ENCODE assay signal across 24 cellular contexts in the genomic region with DNA sequence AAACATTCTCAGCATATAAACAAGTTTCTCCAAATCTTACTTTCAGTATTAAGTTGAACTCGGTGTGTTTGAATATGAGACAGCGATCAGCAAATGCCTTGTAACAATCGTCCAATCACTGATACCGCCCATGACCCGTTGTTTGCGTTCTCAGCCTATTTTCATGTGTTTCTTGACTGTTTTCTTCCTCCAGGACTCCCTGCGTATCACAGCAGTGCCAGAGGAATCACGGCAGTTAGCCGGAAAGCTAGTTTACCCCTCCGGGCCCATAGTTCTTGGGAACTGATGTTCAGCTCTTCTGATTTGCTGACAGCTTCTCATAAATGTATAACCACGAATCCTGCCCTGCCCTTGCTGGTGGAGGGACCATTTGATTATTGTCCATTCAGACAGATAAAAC. TPM values are rescaled to one million over a fixed set of nuclear protein-coding genes. Genes with fewer than 3 reads are reported as not detected.
A peak's percentile ranks its signal among the peaks of the same experiment; 100 is the strongest.
DNase-seq lines count a peak whose midpoint lies in the region; ATAC-seq and TF ChIP-seq lines count a peak whose summit lies in the region.
"Had no signal": no experiment of that assay in that cellular context is flagged by ENCODE, and none has a peak within 500 bp of the region (broad histone marks: within the 10 kb centered on the region; RNA-seq: fewer than 3 reads in every experiment).

No MANE protein-coding gene starts in this region.

- H3K36me3 ChIP-seq in BLaER1 (no peaks in the 10 kb centered on the region), MG63 (no peaks in the 10 kb centered on the region), breast epithelium (no peaks in the 10 kb centered on the region), right atrium auricular region (no peaks in the 10 kb centered on the region)
- H3K36me3 ChIP-seq: BE2C, Peyer's patch had no signal

- no peak for ATAC-seq in GM18502 (IDR thresholded peaks at IDR 0.05; ENCODE audit: poor library complexity, unreplicated experiment)
- no peak for ATAC-seq in SK-N-SH treated with all-trans-retinoic acid at 6 μM for 48 hours
- ATAC-seq: HepG2 had no signal

- H3K27me3 ChIP-seq in BLaER1, result no peaks in the 10 kb centered on the region
- no peaks in the 10 kb centered on the region for H3K27me3 ChIP-seq in MG63
- H3K27me3 ChIP-seq in breast epithelium, result no peaks in the 10 kb centered on the region
- no peaks in the 10 kb centered on the region for H3K27me3 ChIP-seq in right atrium auricular region
- H3K27me3 ChIP-seq: BE2C, Peyer's patch had no signal

- peak overlapping the region; percentile 35 for H3K4me2 ChIP-seq in BLaER1

- H3K9me3 ChIP-seq in BLaER1 (peaks cover 15% of the 10 kb centered on the region), MG63 (no peaks in the 10 kb centered on the region), breast epithelium (no peaks in the 10 kb centered on the region), right atrium auricular region (no peaks in the 10 kb centered on the region)
- H3K9me3 ChIP-seq: BE2C, Peyer's patch had no signal

- H3K4me3 ChIP-seq in BLaER1 (no peak overlapping the region), MG63 (peak overlapping the region; percentile 28), breast epithelium (no peak overlapping the region), right atrium auricular region (no peak overlapping the region)
- H3K4me3 ChIP-seq: Peyer's patch had no signal

- intact Hi-C loops in breast epithelium (cut with DNase I; ENCODE audit: low total_unique reads), result loop anchor here (10.0 kb wide), 1 partner anchor 1364 kb away; no protein-coding TSS in a partner anchor

- TF ChIP-seq CTCF in breast epithelium (IDR thresholded peaks at IDR 0.05) (no peak), right atrium auricular region (IDR thresholded peaks at IDR 0.05) (no peak)

- no peak overlapping the region for H3K27ac ChIP-seq in BLaER1
- peak overlapping the region; percentile 46 to 72 for H3K27ac ChIP-seq in breast epithelium
- no peak overlapping the region for H3K27ac ChIP-seq in right atrium auricular region
- H3K27ac ChIP-seq: Peyer's patch had no signal

- H3K4me1 ChIP-seq in BLaER1, result peaks cover 64% of the 10 kb centered on the region
- no peaks in the 10 kb centered on the region for H3K4me1 ChIP-seq in breast epithelium
- no peaks in the 10 kb centered on the region for H3K4me1 ChIP-seq in right atrium auricular region
- H3K4me1 ChIP-seq: BE2C, Peyer's patch had no signal

- H4K20me1 ChIP-seq in BLaER1, result no peaks in the 10 kb centered on the region

- TF ChIP-seq POLR2A in breast epithelium (IDR thresholded peaks at IDR 0.05), result no peak

- DNase-seq in MG63 (peak; percentile 30), breast epithelium (ENCODE audit: low spot score in 2 of 2) (no peak), myocyte (ENCODE audit: low read depth) (peak; percentile 4), right atrium auricular region (ENCODE audit: low spot score) (no peak)
- no peak for DNase-seq in stimulated activated CD4-positive, alpha-beta T cell treated with anti-CD3 and anti-CD28 coated beads, Interleukin-2, amount 100 ng/mL, for 24 hours
- DNase-seq: 8988T, ACHN, BE2C, Calu3, DMS79 treated with DMSO at 0.1 percent for 48 hours, Karpas-422, MM.1S, NCI-H1048, NCI-H1417, NCI-H1694, NCI-H2029 treated with DMSO at 0.1 percent for 48 hours, NCI-H2227 treated with DMSO at 0.1 percent for 48 hours, NCI-H526 treated with DMSO at 0.1 percent for 48 hours, Peyer's patch, SIG-M5 had no signal

- H3K9ac ChIP-seq in BLaER1, result no peak overlapping the region

TF ChIP-seq in SK-N-SH treated with all-trans-retinoic acid at 6 μM for 48 hours, 23 proteins besides CTCF, POLR2A, EP300 and RAD21:
- TF ChIP-seq ARNTL (CRISPR knock-in tag; IDR thresholded peaks at IDR 0.05; ENCODE audit: borderline replicate concordance, low read depth) (no peak), ESRRG (CRISPR knock-in tag; IDR thresholded peaks at IDR 0.05) (no peak), SNAI2 (CRISPR knock-in tag; IDR thresholded peaks at IDR 0.05) (no peak), ZNF565 (CRISPR knock-in tag; conservative IDR thresholded peaks at IDR 0.05; ENCODE audit: low read depth) (no peak), PPARA (CRISPR knock-in tag; IDR thresholded peaks at IDR 0.05; ENCODE audit: borderline replicate concordance) (no peak), ZFP30 (CRISPR knock-in tag; IDR thresholded peaks at IDR 0.05) (no peak), TOX (CRISPR knock-in tag; IDR thresholded peaks at IDR 0.05; ENCODE audit: borderline replicate concordance) (no peak), ISL1 (CRISPR knock-in tag; IDR thresholded peaks at IDR 0.05) (no peak), ZNF8 (CRISPR knock-in tag; IDR thresholded peaks at IDR 0.05) (no peak), ZNF70 (CRISPR knock-in tag; IDR thresholded peaks at IDR 0.05) (no peak), TCF4 (CRISPR knock-in tag; IDR thresholded peaks at IDR 0.05; ENCODE audit: borderline replicate concordance) (no peak), GLIS3 (CRISPR knock-in tag; IDR thresholded peaks at IDR 0.05) (no peak), ZFP3 (CRISPR knock-in tag; IDR thresholded peaks at IDR 0.05) (no peak), CSDC2 (CRISPR knock-in tag; IDR thresholded peaks at IDR 0.05) (no peak), ZC3H10 (CRISPR knock-in tag; IDR thresholded peaks at IDR 0.05) (no peak), OSR1 (CRISPR knock-in tag; IDR thresholded peaks at IDR 0.05) (no peak)
- TF ChIP-seq, protein P1, sequence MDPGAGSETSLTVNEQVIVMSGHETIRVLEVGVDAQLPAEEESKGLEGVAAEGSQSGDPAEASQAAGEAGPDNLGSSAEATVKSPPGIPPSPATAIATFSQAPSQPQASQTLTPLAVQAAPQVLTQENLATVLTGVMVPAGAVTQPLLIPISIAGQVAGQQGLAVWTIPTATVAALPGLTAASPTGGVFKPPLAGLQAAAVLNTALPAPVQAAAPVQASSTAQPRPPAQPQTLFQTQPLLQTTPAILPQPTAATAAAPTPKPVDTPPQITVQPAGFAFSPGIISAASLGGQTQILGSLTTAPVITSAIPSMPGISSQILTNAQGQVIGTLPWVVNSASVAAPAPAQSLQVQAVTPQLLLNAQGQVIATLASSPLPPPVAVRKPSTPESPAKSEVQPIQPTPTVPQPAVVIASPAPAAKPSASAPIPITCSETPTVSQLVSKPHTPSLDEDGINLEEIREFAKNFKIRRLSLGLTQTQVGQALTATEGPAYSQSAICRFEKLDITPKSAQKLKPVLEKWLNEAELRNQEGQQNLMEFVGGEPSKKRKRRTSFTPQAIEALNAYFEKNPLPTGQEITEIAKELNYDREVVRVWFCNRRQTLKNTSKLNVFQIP (CRISPR knock-in tag; IDR thresholded peaks at IDR 0.05; ENCODE audit: borderline replicate concordance, low read depth), result no peak
- TF ChIP-seq, protein P2, sequence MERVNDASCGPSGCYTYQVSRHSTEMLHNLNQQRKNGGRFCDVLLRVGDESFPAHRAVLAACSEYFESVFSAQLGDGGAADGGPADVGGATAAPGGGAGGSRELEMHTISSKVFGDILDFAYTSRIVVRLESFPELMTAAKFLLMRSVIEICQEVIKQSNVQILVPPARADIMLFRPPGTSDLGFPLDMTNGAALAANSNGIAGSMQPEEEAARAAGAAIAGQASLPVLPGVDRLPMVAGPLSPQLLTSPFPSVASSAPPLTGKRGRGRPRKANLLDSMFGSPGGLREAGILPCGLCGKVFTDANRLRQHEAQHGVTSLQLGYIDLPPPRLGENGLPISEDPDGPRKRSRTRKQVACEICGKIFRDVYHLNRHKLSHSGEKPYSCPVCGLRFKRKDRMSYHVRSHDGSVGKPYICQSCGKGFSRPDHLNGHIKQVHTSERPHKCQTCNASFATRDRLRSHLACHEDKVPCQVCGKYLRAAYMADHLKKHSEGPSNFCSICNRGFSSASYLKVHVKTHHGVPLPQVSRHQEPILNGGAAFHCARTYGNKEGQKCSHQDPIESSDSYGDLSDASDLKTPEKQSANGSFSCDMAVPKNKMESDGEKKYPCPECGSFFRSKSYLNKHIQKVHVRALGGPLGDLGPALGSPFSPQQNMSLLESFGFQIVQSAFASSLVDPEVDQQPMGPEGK (CRISPR knock-in tag; IDR thresholded peaks at IDR 0.05; ENCODE audit: borderline replicate concordance), result no peak

RNA-seq across cellular contexts. Expression of a gene that starts 42.2 kb away (rescaled TPM):
- not detected in 2 replicates for total RNA-seq in MG63 (2014; rRNA removed; shearing (Covaris generic); ENCODE audit: low replicate concordance)
- 10 to 100 TPM in 2 of 3 donors, 1 to 10 TPM in 1; 5.1 to 21.0 (median 15.1) TPM for total RNA-seq in breast epithelium
- total RNA-seq in myocyte, result not detected in 2 replicates
- polyA plus RNA-seq in myocyte (2012), result 0.05 TPM
- 1 to 10 TPM in 1 of 2 donors, under 1 TPM in 1; 0.08 to 2.7 TPM for total RNA-seq in right atrium auricular region
- total RNA-seq: Calu3, HepG2 had no signal
- polyA plus RNA-seq: HepG2 had no signal

Comparison
In these comparisons a context has a peak if more than half of its experiments do, and no peak if none do; other contexts are left out.
1. H3K27ac ChIP-seq: peak in breast epithelium (2 of 2); none in BLaER1 (single experiment) and right atrium auricular region (0 of 2).
2. DNase-seq: peak in MG63 (single experiment) and myocyte (single experiment); none in breast epithelium (0 of 2), right atrium auricular region (single experiment) and stimulated activated CD4-positive, alpha-beta T cell treated with anti-CD3 and anti-CD28 coated beads, Interleukin-2, amount 100 ng/mL, for 24 hours (0 of 2).